In the genomic region with DNA sequence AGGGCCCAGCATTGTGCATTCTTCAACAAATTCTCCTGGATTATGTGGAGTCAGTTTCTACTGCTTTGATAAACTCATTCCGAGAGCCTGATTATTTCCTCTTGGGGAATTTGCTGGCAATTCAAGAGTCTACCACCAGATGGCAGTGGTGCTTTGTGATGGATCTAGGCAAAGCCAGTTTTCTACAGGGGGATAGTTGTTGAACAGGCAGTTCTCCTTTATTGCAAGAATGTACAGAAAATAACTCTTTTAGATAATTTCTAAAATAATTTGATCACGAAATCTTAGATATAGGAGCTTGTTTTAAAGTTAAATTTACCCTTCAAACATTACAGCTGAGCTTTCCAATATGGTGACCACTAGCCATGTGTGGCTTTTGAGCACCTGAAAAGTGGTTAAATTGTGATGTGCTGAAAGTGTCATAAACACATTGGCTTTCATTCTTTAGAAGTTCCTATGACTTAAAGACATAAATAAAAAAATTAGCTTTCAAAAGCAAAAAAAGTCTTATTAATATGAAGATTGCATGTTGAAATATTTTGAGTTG, we compare ENCODE assay signal across 8 cellular contexts.
DNase-seq lines count a peak whose midpoint lies in the region; ATAC-seq and TF ChIP-seq lines count a peak whose summit lies in the region.

No MANE protein-coding gene starts in this region.

- DNase-seq in activated gamma-delta T cell treated with Interleukin-2 at 50 U/mL for 16 hours (peak; percentile 56), activated gamma-delta T cell (lab: John Stamatoyannopoulos, UW) (no peak), NCI-H128 (lab: John Stamatoyannopoulos, UW; ENCODE audit: unreplicated experiment) (peak; percentile 58), T-helper 2 cell (peak in 3 of 5 experiments; percentile 20 to 47 (median 44)), astrocyte of the cerebellum (ENCODE audit: low read depth) (peak; percentile 77), kidney tubule cell (ENCODE audit: low spot score) (peak; percentile 76)
- DNase-seq in stimulated activated CD4-positive, alpha-beta T cell treated with anti-CD3 and anti-CD28 coated beads, TNF-alpha, amount 100 ng/mL, for 4 hours (ENCODE audit: low read depth in 3 of 3): peak; percentile 23 to 28 (median 26)

- TF ChIP-seq CTCF in astrocyte of the cerebellum (IDR thresholded peaks at IDR 0.05; ENCODE audit: low read depth, low read length, missing control alignments): peak; percentile 92

- H3K4me3 ChIP-seq in astrocyte of the cerebellum (ENCODE audit: low read depth, low read length): no peak overlapping the region

- in situ Hi-C loops in astrocyte of the cerebellum (cut with HindIII; ENCODE audit: low sequenced_read_pairs): no loop called here

- ATAC-seq in GM18868 (IDR thresholded peaks at IDR 0.05; ENCODE audit: unreplicated experiment): no peak
